In genomic region chr1:40039757-40040510, GRCh38 we compare ENCODE assay signal across 8 cellular contexts. TPM values are rescaled to one million over a fixed set of nuclear protein-coding genes. Genes with fewer than 3 reads are reported as not detected.
DNase-seq lines count a peak whose midpoint lies in the region; ATAC-seq lines count a peak whose summit lies in the region.

No MANE protein-coding gene starts in this region.

- H3K27ac Mint-ChIP-seq in activated naive CD8-positive, alpha-beta T cell = peak overlapping the region; percentile 92

- peak; percentile 78 for ATAC-seq in Right ventricle myocardium superior (ENCODE audit: poor library complexity)

- H3K4me3 ChIP-seq in urinary bladder (ENCODE audit: low read depth, low read length) = peak overlapping the region; percentile 46

- intact Hi-C loops in Right ventricle myocardium superior (cut with DNase I) = no loop called here
- intact Hi-C loops in posterior cingulate gyrus (cut with DNase I) = loop anchor here (2.0 kb wide), 1 partner anchor 83 kb away; no protein-coding TSS in a partner anchor

- no peaks in the 10 kb centered on the region for H3K27me3 Mint-ChIP-seq in activated naive CD8-positive, alpha-beta T cell

- WGBS in urinary bladder = under 1% methylated on average over 52 of the region's 52 CpGs

- peak overlapping the region; percentile 97 for H3K4me3 Mint-ChIP-seq in activated naive CD8-positive, alpha-beta T cell

- H3K36me3 ChIP-seq in urinary bladder (ENCODE audit: insufficient read depth) = no peaks in the 10 kb centered on the region

- H3K27ac ChIP-seq in urinary bladder (ENCODE audit: low read depth) = peak overlapping the region; percentile 94

- H3K36me3 Mint-ChIP-seq in activated naive CD8-positive, alpha-beta T cell = peaks cover 11% of the 10 kb centered on the region

- peak; percentile 69 for DNase-seq in GM04503 (ENCODE audit: low read depth)
- peak; percentile 96 for DNase-seq in H4 (ENCODE audit: low spot score)
- peak; percentile 92 for DNase-seq in LHCN-M2 (ENCODE audit: low read depth)
- peak; percentile 70 for DNase-seq in SKM-1 (lab: John Stamatoyannopoulos, UW; ENCODE audit: unreplicated experiment)
- peak; percentile 95 for DNase-seq in Right ventricle myocardium superior
- DNase-seq in posterior cingulate gyrus = peak; percentile 24 to 94 (median 62)

- H3K4me1 Mint-ChIP-seq in activated naive CD8-positive, alpha-beta T cell (ENCODE audit: low read depth) = peaks cover 71% of the 10 kb centered on the region

- H3K4me1 ChIP-seq in urinary bladder (ENCODE audit: insufficient read depth) = peaks cover 2% of the 10 kb centered on the region

- H3K9me3 Mint-ChIP-seq in activated naive CD8-positive, alpha-beta T cell (ENCODE audit: low read depth) = no peaks in the 10 kb centered on the region

RNA-seq across cellular contexts. Expression of gene CAP1, which starts 0.6 kb away (rescaled TPM):
- 315 and 362 TPM in 2 replicates for total RNA-seq in H4 (2014; rRNA removed; shearing (Covaris generic))
- total RNA-seq in LHCN-M2 (2014; rRNA removed) (505 and 541 TPM in 2 replicates), Right ventricle myocardium superior (72.6 TPM), urinary bladder (154 TPM)
- 475 TPM for polyA plus RNA-seq in LHCN-M2 (2012)
- polyA plus RNA-seq in urinary bladder = 273 TPM

RNA-seq across cellular contexts. Expression of gene PPT1, which starts 57.1 kb away (rescaled TPM):
- 146 and 157 TPM in 2 replicates for total RNA-seq in H4 (2014; rRNA removed; shearing (Covaris generic))
- 40.3 and 54.2 TPM in 2 replicates for total RNA-seq in LHCN-M2 (2014; rRNA removed)
- 38.1 TPM for polyA plus RNA-seq in LHCN-M2 (2012)
- total RNA-seq in Right ventricle myocardium superior = 37.7 TPM
- total RNA-seq in urinary bladder = 58.7 TPM
- polyA plus RNA-seq in urinary bladder = 102 TPM

Comparison
In these comparisons a context has a peak if more than half of its experiments do, and no peak if none do; other contexts are left out.
1. Peak in every context shown above with its lines: DNase-seq, ATAC-seq, H3K4me3 ChIP-seq and H3K27ac ChIP-seq.